Comparison of ENCODE assay signal across 33 cellular contexts in the genomic region with DNA sequence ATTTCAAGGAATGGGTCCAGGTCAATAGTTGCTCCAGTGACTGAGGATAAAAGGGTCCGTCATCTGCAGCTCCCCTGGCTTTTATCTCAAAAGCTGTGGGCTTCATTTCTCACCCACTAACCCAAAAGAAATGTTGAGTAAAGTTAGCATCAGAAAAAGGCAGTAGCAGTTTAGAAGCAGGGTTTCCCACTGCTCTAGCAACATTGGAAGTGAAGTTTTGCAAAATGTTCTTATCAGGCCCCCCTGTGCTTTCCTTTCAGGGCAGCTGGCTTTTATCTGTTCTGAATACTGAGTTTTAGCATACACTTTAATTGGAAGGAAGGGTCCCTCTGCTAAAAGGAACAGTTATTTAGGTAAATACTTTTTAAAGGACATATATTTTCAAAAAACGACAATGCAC.
"Had no signal": no experiment of that assay in that cellular context is flagged by ENCODE, and none has a peak within 500 bp of the region (broad histone marks: within the 10 kb centered on the region; RNA-seq: fewer than 3 reads in every experiment).

No MANE protein-coding gene starts in this region.

- H3K9me3 ChIP-seq: adrenal gland, breast epithelium had no signal

- H3K36me3 Mint-ChIP-seq: activated CD4-positive, alpha-beta memory T cell treated with anti-CD3 and anti-CD28 coated beads for 36 hours; activated CD8-positive, alpha-beta memory T cell treated with anti-CD3 and anti-CD28 coated beads, Interleukin-2, amount 10 ng/mL, durations not matched to agents 7 days and 5 days; activated naive CD4-positive, alpha-beta T cell treated with anti-CD3 and anti-CD28 coated beads, Interleukin-2, amount 50 U/mL, for 24 hours; activated naive CD8-positive, alpha-beta T cell treated with anti-CD3 and anti-CD28 coated beads for 36 hours had no signal

- H3K36me3 ChIP-seq: adrenal gland, breast epithelium had no signal

- H3K9me3 Mint-ChIP-seq: activated CD4-positive, alpha-beta memory T cell treated with anti-CD3 and anti-CD28 coated beads for 36 hours; activated CD4-positive, alpha-beta T cell treated with anti-CD3 and anti-CD28 coated beads, Interleukin-2, amount 10 ng/mL, durations not matched to agents 24 days and 14 days; activated naive CD4-positive, alpha-beta T cell treated with anti-CD3 and anti-CD28 coated beads for 36 hours; activated naive CD8-positive, alpha-beta T cell treated with anti-CD3 and anti-CD28 coated beads for 36 hours; activated naive CD8-positive, alpha-beta T cell treated with anti-CD3 and anti-CD28 coated beads, Interleukin-2, amount 50 U/mL, for 24 hours; activated T-helper 1 cell treated with anti-CD3 and anti-CD28 coated beads, Interleukin-12 subunit alpha, Interleukin-12 subunit beta, Interleukin-2, Interleukin-4 antibody, amounts not matched to agents 30 ng/mL and 10 ng/mL and 1 ng/mL, durations not matched to agents 14 hours and 24 hours and 36 hours; activated T-helper 2 cell treated with anti-CD3 and anti-CD28 coated beads, Interferon-gamma antibody, Interleukin-2, Interleukin-4, amounts not matched to agents 10 μg/mL and 5 μg/mL and 100 μg/mL, durations not matched to agents 14 hours and 24 hours and 36 hours; brain; dendritic cell treated with granulocyte-macrophage colony-stimulating factor and Interleukin-4, amounts not matched to agents 40 ng/mL and 50 ng/mL, for 4 days; endodermal cell had no signal

- H3K4me1 Mint-ChIP-seq: activated CD4-positive, alpha-beta T cell treated with anti-CD3 and anti-CD28 coated beads for 36 hours; activated CD4-positive, alpha-beta T cell treated with anti-CD3 and anti-CD28 coated beads, Interleukin-2, amount 10 ng/mL, durations not matched to agents 24 days and 14 days; activated CD8-positive, alpha-beta memory T cell treated with anti-CD3 and anti-CD28 coated beads, Interleukin-2, amount 10 ng/mL, durations not matched to agents 7 days and 5 days; activated naive CD4-positive, alpha-beta T cell treated with anti-CD3 and anti-CD28 coated beads, Interleukin-2, amount 50 U/mL, for 24 hours; activated naive CD8-positive, alpha-beta T cell treated with anti-CD3 and anti-CD28 coated beads for 36 hours; activated naive CD8-positive, alpha-beta T cell treated with anti-CD3 and anti-CD28 coated beads, Interleukin-2, amount 50 U/mL, for 24 hours; brain; central memory CD8-positive, alpha-beta T cell had no signal

- H3K27ac Mint-ChIP-seq: activated CD4-positive, alpha-beta memory T cell treated with anti-CD3 and anti-CD28 coated beads for 36 hours; activated CD4-positive, alpha-beta T cell treated with anti-CD3 and anti-CD28 coated beads for 36 hours; activated CD4-positive, alpha-beta T cell treated with anti-CD3 and anti-CD28 coated beads, Interleukin-2, amount 10 ng/mL, durations not matched to agents 24 days and 14 days; activated CD8-positive, alpha-beta memory T cell treated with anti-CD3 and anti-CD28 coated beads, Interleukin-2, amount 10 ng/mL, durations not matched to agents 7 days and 5 days; activated CD8-positive, alpha-beta T cell treated with anti-CD3 and anti-CD28 coated beads, Interleukin-2, amount 10 ng/mL, durations not matched to agents 7 days and 5 days; activated naive CD4-positive, alpha-beta T cell treated with anti-CD3 and anti-CD28 coated beads for 36 hours; activated naive CD4-positive, alpha-beta T cell treated with anti-CD3 and anti-CD28 coated beads, Interleukin-2, amount 50 U/mL, for 24 hours; activated naive CD8-positive, alpha-beta T cell treated with anti-CD3 and anti-CD28 coated beads for 36 hours; activated naive CD8-positive, alpha-beta T cell treated with anti-CD3 and anti-CD28 coated beads, Interleukin-2, amount 50 U/mL, for 24 hours; activated T-helper 1 cell treated with anti-CD3 and anti-CD28 coated beads, Interleukin-12 subunit alpha, Interleukin-12 subunit beta, Interleukin-2, Interleukin-4 antibody, amounts not matched to agents 30 ng/mL and 10 ng/mL and 1 ng/mL, durations not matched to agents 14 hours and 24 hours and 36 hours; activated T-helper 2 cell treated with anti-CD3 and anti-CD28 coated beads, Interferon-gamma antibody, Interleukin-2, Interleukin-4, amounts not matched to agents 10 μg/mL and 5 μg/mL and 100 μg/mL, durations not matched to agents 14 hours and 24 hours and 36 hours; brain; dendritic cell treated with granulocyte-macrophage colony-stimulating factor and Interleukin-4, amounts not matched to agents 40 ng/mL and 50 ng/mL, for 4 days; endodermal cell had no signal

- H3K27ac ChIP-seq: adrenal gland, breast epithelium, coronary artery, dorsolateral prefrontal cortex, VCaP had no signal

- DNase-seq: activated CD4-positive, alpha-beta memory T cell treated with anti-CD3 and anti-CD28 coated beads for 36 hours; activated CD4-positive, alpha-beta T cell treated with anti-CD3 and anti-CD28 coated beads for 36 hours; activated CD4-positive, alpha-beta T cell treated with anti-CD3 and anti-CD28 coated beads, Interleukin-2, amount 10 ng/mL, durations not matched to agents 24 days and 14 days; activated CD4-positive, CD25-positive, alpha-beta regulatory T cell; activated CD4-positive, CD25-positive, alpha-beta regulatory T cell treated with anti-CD3 and anti-CD28 coated beads, Interleukin-2, amount 50 U/mL, for 72 hours; activated CD8-positive, alpha-beta memory T cell treated with anti-CD3 and anti-CD28 coated beads, Interleukin-2, amount 10 ng/mL, durations not matched to agents 7 days and 5 days; activated CD8-positive, alpha-beta memory T cell treated with anti-CD3 and anti-CD28 coated beads, Interleukin-2, amount 50 U/mL, for 4 hours; activated CD8-positive, alpha-beta T cell treated with anti-CD3 and anti-CD28 coated beads, Interleukin-2, amount 10 ng/mL, durations not matched to agents 7 days and 5 days; activated effector memory CD4-positive, alpha-beta T cell treated with anti-CD3 and anti-CD28 coated beads, Interleukin-2, amount 50 U/mL, for 16 hours; activated naive CD4-positive, alpha-beta T cell treated with anti-CD3 and anti-CD28 coated beads for 36 hours; activated naive CD8-positive, alpha-beta T cell treated with anti-CD3 and anti-CD28 coated beads for 36 hours; activated naive CD8-positive, alpha-beta T cell treated with anti-CD3 and anti-CD28 coated beads, Interleukin-2, amount 50 U/mL, for 24 hours; activated T-cell treated with anti-CD3 and anti-CD28 coated beads, Interleukin-2, amount 50 U/mL, for 1 hour; activated T-cell treated with anti-CD3 and anti-CD28 coated beads, Interleukin-2, amount 50 U/mL, for 48 hours; adrenal gland; amygdala; aorta; dorsolateral prefrontal cortex; effector memory CD4-positive, alpha-beta T cell; endodermal cell; foreskin fibroblast; head of caudate nucleus; T-helper 2 cell had no signal

- H3K27me3 ChIP-seq: adrenal gland, breast epithelium, dorsolateral prefrontal cortex had no signal

- ATAC-seq: activated CD4-positive, alpha-beta T cell treated with anti-CD3 and anti-CD28 coated beads for 36 hours; activated CD8-positive, alpha-beta memory T cell treated with anti-CD3 and anti-CD28 coated beads, Interleukin-2, amount 10 ng/mL, durations not matched to agents 7 days and 5 days; activated CD8-positive, alpha-beta T cell treated with anti-CD3 and anti-CD28 coated beads, Interleukin-2, amount 10 ng/mL, durations not matched to agents 7 days and 5 days; activated naive CD8-positive, alpha-beta T cell treated with anti-CD3 and anti-CD28 coated beads, Interleukin-2, amount 50 U/mL, for 24 hours; esophagus mucosa had no signal

- H3K27me3 Mint-ChIP-seq: activated CD4-positive, alpha-beta memory T cell treated with anti-CD3 and anti-CD28 coated beads for 36 hours; activated CD4-positive, alpha-beta T cell treated with anti-CD3 and anti-CD28 coated beads for 36 hours; activated CD4-positive, alpha-beta T cell treated with anti-CD3 and anti-CD28 coated beads, Interleukin-2, amount 10 ng/mL, durations not matched to agents 24 days and 14 days; activated CD8-positive, alpha-beta memory T cell treated with anti-CD3 and anti-CD28 coated beads, Interleukin-2, amount 10 ng/mL, durations not matched to agents 7 days and 5 days; activated naive CD4-positive, alpha-beta T cell treated with anti-CD3 and anti-CD28 coated beads, Interleukin-2, amount 50 U/mL, for 24 hours; activated naive CD8-positive, alpha-beta T cell treated with anti-CD3 and anti-CD28 coated beads for 36 hours; activated naive CD8-positive, alpha-beta T cell treated with anti-CD3 and anti-CD28 coated beads, Interleukin-2, amount 50 U/mL, for 24 hours; central memory CD8-positive, alpha-beta T cell; dendritic cell treated with granulocyte-macrophage colony-stimulating factor and Interleukin-4, amounts not matched to agents 40 ng/mL and 50 ng/mL, for 4 days had no signal

- H3K4me1 ChIP-seq: adrenal gland, breast epithelium had no signal

- H3K4me3 Mint-ChIP-seq: activated CD4-positive, alpha-beta memory T cell treated with anti-CD3 and anti-CD28 coated beads for 36 hours; activated CD4-positive, alpha-beta T cell treated with anti-CD3 and anti-CD28 coated beads for 36 hours; activated CD4-positive, alpha-beta T cell treated with anti-CD3 and anti-CD28 coated beads, Interleukin-2, amount 10 ng/mL, durations not matched to agents 24 days and 14 days; activated CD8-positive, alpha-beta memory T cell treated with anti-CD3 and anti-CD28 coated beads, Interleukin-2, amount 10 ng/mL, durations not matched to agents 7 days and 5 days; activated CD8-positive, alpha-beta T cell treated with anti-CD3 and anti-CD28 coated beads, Interleukin-2, amount 10 ng/mL, durations not matched to agents 7 days and 5 days; activated naive CD4-positive, alpha-beta T cell treated with anti-CD3 and anti-CD28 coated beads for 36 hours; activated naive CD4-positive, alpha-beta T cell treated with anti-CD3 and anti-CD28 coated beads, Interleukin-2, amount 50 U/mL, for 24 hours; activated naive CD8-positive, alpha-beta T cell treated with anti-CD3 and anti-CD28 coated beads for 36 hours; activated naive CD8-positive, alpha-beta T cell treated with anti-CD3 and anti-CD28 coated beads, Interleukin-2, amount 50 U/mL, for 24 hours; activated T-helper 1 cell treated with anti-CD3 and anti-CD28 coated beads, Interleukin-12 subunit alpha, Interleukin-12 subunit beta, Interleukin-2, Interleukin-4 antibody, amounts not matched to agents 30 ng/mL and 10 ng/mL and 1 ng/mL, durations not matched to agents 14 hours and 24 hours and 36 hours; brain; central memory CD8-positive, alpha-beta T cell; dendritic cell treated with granulocyte-macrophage colony-stimulating factor and Interleukin-4, amounts not matched to agents 40 ng/mL and 50 ng/mL, for 4 days; endodermal cell had no signal

- H3K4me3 ChIP-seq: adrenal gland, breast epithelium, coronary artery, dorsolateral prefrontal cortex had no signal
